Comparison of ENCODE assay signal across 25 cellular contexts in the genomic region with DNA sequence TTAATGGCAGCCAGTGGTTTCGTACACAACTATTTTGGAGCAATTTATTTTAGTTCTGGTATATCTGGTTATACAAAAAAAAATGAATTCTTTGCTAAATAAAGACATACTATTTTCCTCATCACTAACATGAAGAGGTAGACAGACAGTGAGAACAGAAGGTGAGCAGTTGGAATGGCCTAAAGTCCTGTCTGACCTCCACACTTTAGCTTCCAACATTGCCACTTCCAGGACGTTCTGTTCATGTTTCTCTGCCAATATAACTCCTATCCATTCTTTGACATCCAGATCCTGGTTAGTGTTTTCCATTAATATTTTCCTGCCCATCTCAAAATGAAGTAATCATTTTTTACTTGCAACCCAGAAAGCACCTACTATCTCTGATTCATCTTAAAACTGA.
"Had no signal": no experiment of that assay in that cellular context is flagged by ENCODE, and none has a peak within 500 bp of the region (broad histone marks: within the 10 kb centered on the region; RNA-seq: fewer than 3 reads in every experiment).

No MANE protein-coding gene starts in this region.

- DNase-seq: activated CD4-positive, alpha-beta memory T cell treated with anti-CD3 and anti-CD28 coated beads for 36 hours; activated CD4-positive, alpha-beta T cell treated with anti-CD3 and anti-CD28 coated beads for 36 hours; activated CD4-positive, CD25-positive, alpha-beta regulatory T cell; activated CD4-positive, CD25-positive, alpha-beta regulatory T cell treated with anti-CD3 and anti-CD28 coated beads, Interleukin-2, amount 50 U/mL, for 72 hours; activated CD8-positive, alpha-beta memory T cell treated with anti-CD3 and anti-CD28 coated beads, Interleukin-2, amount 10 ng/mL, durations not matched to agents 7 days and 5 days; activated CD8-positive, alpha-beta memory T cell treated with anti-CD3 and anti-CD28 coated beads, Interleukin-2, amount 50 U/mL, for 4 hours; activated CD8-positive, alpha-beta T cell treated with anti-CD3 and anti-CD28 coated beads, Interleukin-2, amount 10 ng/mL, durations not matched to agents 7 days and 5 days; activated effector memory CD4-positive, alpha-beta T cell treated with Interleukin-2 at 50 U/mL for 16 hours; activated gamma-delta T cell treated with Interleukin-2 at 50 U/mL for 16 hours; activated naive CD4-positive, alpha-beta T cell treated with anti-CD3 and anti-CD28 coated beads, Interleukin-2, amount 50 U/mL, for 16 hours; activated naive CD4-positive, alpha-beta T cell treated with Interleukin-2 at 50 U/mL for 16 hours; activated T-cell treated with anti-CD3 and anti-CD28 coated beads, Interleukin-2, amount 50 U/mL, for 1 hour; activated T-cell treated with anti-CD3 and anti-CD28 coated beads, Interleukin-2, amount 50 U/mL, for 48 hours; amniotic stem cell; anterior cingulate cortex; brain microvascular endothelial cell; colonic mucosa; effector CD8-positive, alpha-beta T cell; esophagus squamous epithelium; foreskin melanocyte; heart right ventricle; T-helper 1 cell; T-helper 2 cell had no signal

- H3K36me3 ChIP-seq: brain microvascular endothelial cell, colonic mucosa, esophagus squamous epithelium, gastroesophageal sphincter had no signal

- H3K27me3 ChIP-seq: brain microvascular endothelial cell, colonic mucosa, esophagus squamous epithelium, gastroesophageal sphincter, heart right ventricle had no signal

- ATAC-seq: activated CD4-positive, alpha-beta T cell treated with anti-CD3 and anti-CD28 coated beads for 36 hours; activated CD8-positive, alpha-beta memory T cell treated with anti-CD3 and anti-CD28 coated beads, Interleukin-2, amount 10 ng/mL, durations not matched to agents 7 days and 5 days; activated CD8-positive, alpha-beta T cell treated with anti-CD3 and anti-CD28 coated beads, Interleukin-2, amount 10 ng/mL, durations not matched to agents 7 days and 5 days; gastroesophageal sphincter had no signal

- H3K9me3 ChIP-seq: colonic mucosa, esophagus squamous epithelium, gastroesophageal sphincter, heart right ventricle had no signal

- H3K4me3 ChIP-seq: colonic mucosa, esophagus squamous epithelium, gastroesophageal sphincter, heart right ventricle had no signal

- H3K27ac ChIP-seq: brain microvascular endothelial cell, colonic mucosa, epithelial cell of prostate, esophagus squamous epithelium, gastroesophageal sphincter had no signal

- H3K4me1 ChIP-seq: colonic mucosa had no signal
